8 cellular contexts compared by ENCODE assay signal in the genomic region with DNA sequence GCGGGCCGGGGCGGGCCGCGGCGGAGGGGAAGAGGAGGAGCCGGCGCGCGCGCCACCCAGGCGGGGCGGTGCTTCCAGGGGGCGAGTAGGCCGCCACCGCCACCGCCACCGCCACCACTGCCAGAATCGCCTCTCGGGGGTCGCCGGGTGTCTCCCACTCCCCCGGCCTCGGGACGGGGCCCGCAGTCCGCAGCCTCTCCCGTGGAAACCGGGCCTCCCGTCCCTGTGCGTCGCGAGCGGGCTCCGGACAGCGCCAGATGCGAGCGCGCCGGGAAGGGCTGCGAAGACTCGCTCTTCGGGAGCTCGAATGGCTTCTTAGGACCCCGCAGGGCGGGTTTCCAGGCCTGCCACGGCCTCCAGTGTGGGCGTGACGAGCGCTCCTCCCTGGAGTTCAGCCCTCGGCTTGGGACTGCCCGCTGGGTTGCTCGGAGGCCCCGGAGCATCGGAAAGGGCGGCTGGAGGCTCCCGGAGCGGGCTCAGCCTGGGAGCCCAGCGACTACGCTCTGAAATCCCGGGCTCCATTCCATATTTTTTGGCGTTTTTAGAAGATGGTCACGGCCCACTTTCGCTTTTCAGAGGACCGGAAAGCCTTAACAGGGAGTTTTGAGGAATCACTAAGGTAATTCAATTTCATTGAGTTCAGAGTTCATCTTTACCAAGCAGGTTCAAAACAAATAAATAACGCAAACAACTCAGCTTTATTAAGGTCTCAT. TPM values are rescaled to one million over a fixed set of nuclear protein-coding genes. Genes with fewer than 3 reads are reported as not detected.
DNase-seq lines count a peak whose midpoint lies in the region; ATAC-seq and TF ChIP-seq lines count a peak whose summit lies in the region.

No MANE protein-coding gene starts in this region.

- H3K27ac ChIP-seq in DOHH2 (ENCODE audit: low read depth, low read length): peak overlapping the region; percentile 27; the same call in 1 of the 2 replicates
- H3K27ac ChIP-seq in KOPT-K1 (ENCODE audit: low read depth, low read length, poor library complexity, severe bottlenecking): peak overlapping the region; percentile 76
- peak overlapping the region; percentile 94 for H3K27ac ChIP-seq in fibroblast of lung (ENCODE audit: insufficient read depth, low read length)

- H3K4me3 Mint-ChIP-seq in activated T-helper 17 cell treated with anti-CD3 and anti-CD28 coated beads, Interleukin-2, amount 50 U/mL, for 72 hours: peak overlapping the region; percentile 97
- H3K4me3 Mint-ChIP-seq in naive B cell: peak overlapping the region; percentile 81 to 95 (median 92)
- peak overlapping the region; percentile 89 for H3K4me3 Mint-ChIP-seq in stimulated activated memory B cell treated with anti-CD40 and anti-IgM and Interleukin-4, amounts not matched to agents 10 μg/mL and 1 μg/mL and 100 μg/mL, for 72 hours

- H3K4me1 ChIP-seq in DOHH2 (ENCODE audit: control insufficient read depth, low read length) (peaks cover 23% of the 10 kb centered on the region), fibroblast of lung (ENCODE audit: control insufficient read depth, extremely low read depth, insufficient read depth, low read length) (no peaks in the 10 kb centered on the region)

- H3K79me2 ChIP-seq in DOHH2 (ENCODE audit: control insufficient read depth, low read length) (peaks cover 23% of the 10 kb centered on the region), fibroblast of lung (ENCODE audit: control insufficient read depth, insufficient read depth, low read length) (peaks cover 33% of the 10 kb centered on the region)

- H3K9me3 ChIP-seq in DOHH2 (ENCODE audit: control insufficient read depth, insufficient read depth, low read length) (no peaks in the 10 kb centered on the region), KOPT-K1 (ENCODE audit: insufficient read depth, low read length, poor library complexity, severe bottlenecking) (peaks cover 11% of the 10 kb centered on the region), fibroblast of lung (ENCODE audit: control insufficient read depth, insufficient read depth, low read depth, low read length) (no peaks in the 10 kb centered on the region)

- H3K9ac ChIP-seq in fibroblast of lung (ENCODE audit: insufficient read depth, low read length): peak overlapping the region; percentile 97

- no peaks in the 10 kb centered on the region for H3K27me3 Mint-ChIP-seq in activated T-helper 17 cell treated with anti-CD3 and anti-CD28 coated beads, Interleukin-2, amount 50 U/mL, for 72 hours
- H3K27me3 Mint-ChIP-seq in naive B cell: no peaks in the 10 kb centered on the region
- H3K27me3 Mint-ChIP-seq in stimulated activated memory B cell treated with anti-CD40 and anti-IgM and Interleukin-4, amounts not matched to agents 10 μg/mL and 1 μg/mL and 100 μg/mL, for 72 hours: no peaks in the 10 kb centered on the region

- H3K4me1 Mint-ChIP-seq in activated T-helper 17 cell treated with anti-CD3 and anti-CD28 coated beads, Interleukin-2, amount 50 U/mL, for 72 hours: peaks cover 19% of the 10 kb centered on the region
- peaks cover 19 to 35% (median 30%) of the 10 kb centered on the region in 3 donors for H3K4me1 Mint-ChIP-seq in naive B cell
- peaks cover 34% of the 10 kb centered on the region for H3K4me1 Mint-ChIP-seq in stimulated activated memory B cell treated with anti-CD40 and anti-IgM and Interleukin-4, amounts not matched to agents 10 μg/mL and 1 μg/mL and 100 μg/mL, for 72 hours

- no peaks in the 10 kb centered on the region for H4K20me1 ChIP-seq in DOHH2 (ENCODE audit: control insufficient read depth, insufficient read depth, low read depth, low read length)
- H4K20me1 ChIP-seq in fibroblast of lung (ENCODE audit: control insufficient read depth, extremely low read depth, insufficient read depth, low read length): no peaks in the 10 kb centered on the region

- H3K36me3 ChIP-seq in DOHH2 (ENCODE audit: control insufficient read depth, low read length) (peaks cover 7% of the 10 kb centered on the region), KOPT-K1 (ENCODE audit: insufficient read depth, low read length) (peaks cover 3% of the 10 kb centered on the region), fibroblast of lung (ENCODE audit: control insufficient read depth, insufficient read depth, low read length) (peaks cover 3% of the 10 kb centered on the region)

- H3K27ac Mint-ChIP-seq in activated T-helper 17 cell treated with anti-CD3 and anti-CD28 coated beads, Interleukin-2, amount 50 U/mL, for 72 hours: peak overlapping the region; percentile 81
- H3K27ac Mint-ChIP-seq in naive B cell: peak overlapping the region; percentile 57 to 91 (median 76)
- peak overlapping the region; percentile 86 for H3K27ac Mint-ChIP-seq in stimulated activated memory B cell treated with anti-CD40 and anti-IgM and Interleukin-4, amounts not matched to agents 10 μg/mL and 1 μg/mL and 100 μg/mL, for 72 hours

- no peaks in the 10 kb centered on the region for H3K27me3 ChIP-seq in DOHH2 (ENCODE audit: control insufficient read depth, low read length)
- no peaks in the 10 kb centered on the region for H3K27me3 ChIP-seq in fibroblast of lung (ENCODE audit: control insufficient read depth, insufficient read depth, low read length)

- TF ChIP-seq CTCF in DOHH2 (IDR thresholded peaks at IDR 0.05; ENCODE audit: low read depth, low read length, poor library complexity, severe bottlenecking) (no peak), fibroblast of lung (conservative IDR thresholded peaks at IDR 0.05 in 1 of 2, IDR thresholded peaks at IDR 0.05 in 1 of 2; ENCODE audit: low read depth in 1 of 2, low read length in 2 of 2) (no peak)

- H3F3A ChIP-seq in DOHH2 (ENCODE audit: control insufficient read depth, insufficient read depth): peaks cover 4% of the 10 kb centered on the region

- H3K4me3 ChIP-seq in DOHH2 (ENCODE audit: low read length) (peak overlapping the region; percentile 86), fibroblast of lung (replicated peaks in 1 of 4; ENCODE audit: control extremely low read depth in 1 of 4, insufficient read depth in 1 of 4, low read depth in 3 of 4, low read length in 4 of 4) (peak overlapping the region; percentile 77 to 97 (median 92))

- no peaks in the 10 kb centered on the region for H3K9me2 ChIP-seq in DOHH2 (replicated peaks; ENCODE audit: control insufficient read depth, low read length)

- DNase-seq in RKO (ENCODE audit: low spot score) (peak; percentile 97), fibroblast of lung (ENCODE audit: low read depth in 2 of 2) (peak; percentile 99), naive B cell (peak; percentile 85)

- H3K4me2 ChIP-seq in DOHH2 (ENCODE audit: low read length) (peak overlapping the region; percentile 99), fibroblast of lung (ENCODE audit: extremely low read depth, insufficient read depth, low read length) (peak overlapping the region; percentile 59)

- ATAC-seq in GM21825 (IDR thresholded peaks at IDR 0.05; ENCODE audit: unreplicated experiment): peak; percentile 86
- ATAC-seq in activated T-helper 17 cell treated with anti-CD3 and anti-CD28 coated beads, Interleukin-2, amount 50 U/mL, for 72 hours (replicated peaks): peak; percentile 84
- peak; percentile 92 to 94 for ATAC-seq in naive B cell (ENCODE audit: low read depth in 2 of 2)
- ATAC-seq in stimulated activated memory B cell treated with anti-CD40 and anti-IgM and Interleukin-4, amounts not matched to agents 10 μg/mL and 1 μg/mL and 100 μg/mL, for 72 hours: peak; percentile 96

- peaks cover 39% of the 10 kb centered on the region for H3K36me3 Mint-ChIP-seq in activated T-helper 17 cell treated with anti-CD3 and anti-CD28 coated beads, Interleukin-2, amount 50 U/mL, for 72 hours (ENCODE audit: low read depth)
- H3K36me3 Mint-ChIP-seq in naive B cell: no peaks in the 10 kb centered on the region
- peaks cover 6% of the 10 kb centered on the region for H3K36me3 Mint-ChIP-seq in stimulated activated memory B cell treated with anti-CD40 and anti-IgM and Interleukin-4, amounts not matched to agents 10 μg/mL and 1 μg/mL and 100 μg/mL, for 72 hours

- H3K9me3 Mint-ChIP-seq in activated T-helper 17 cell treated with anti-CD3 and anti-CD28 coated beads, Interleukin-2, amount 50 U/mL, for 72 hours: peaks cover 4% of the 10 kb centered on the region
- H3K9me3 Mint-ChIP-seq in naive B cell: peaks cover 0 to 5% (median 0%) of the 10 kb centered on the region in 7 donors
- no peaks in the 10 kb centered on the region for H3K9me3 Mint-ChIP-seq in stimulated activated memory B cell treated with anti-CD40 and anti-IgM and Interleukin-4, amounts not matched to agents 10 μg/mL and 1 μg/mL and 100 μg/mL, for 72 hours

- H2AFZ ChIP-seq in fibroblast of lung (ENCODE audit: low read length): peak overlapping the region; percentile 90

RNA-seq across cellular contexts. Expression of a gene that starts 0.4 kb away (rescaled TPM):
- total RNA-seq in activated T-helper 17 cell treated with anti-CD3 and anti-CD28 coated beads, Interleukin-2, amount 50 U/mL, for 72 hours: 100 to 1,000 TPM in 1 of 2 donors, 10 to 100 TPM in 1; 94.8 to 140 TPM
- total RNA-seq in fibroblast of lung: 42.6 and 43.3 TPM in 2 replicates
- 54.1 and 61.8 TPM in 2 replicates for polyA plus RNA-seq in fibroblast of lung
- polyA plus RNA-seq in fibroblast of lung (2012): 44.2 and 54.7 TPM in 2 replicates
- 42.8 and 193 TPM in 2 replicates for polyA minus RNA-seq in fibroblast of lung (ENCODE audit: low replicate concordance)
- polyA plus RNA-seq in naive B cell (ENCODE audit: low read depth in 6 of 6): 10 to 100 TPM; 18.9 to 47.1 (median 38.2) TPM

RNA-seq across cellular contexts. Expression of a gene that starts 47.8 kb away (rescaled TPM):
- total RNA-seq in activated T-helper 17 cell treated with anti-CD3 and anti-CD28 coated beads, Interleukin-2, amount 50 U/mL, for 72 hours: 100 to 1,000 TPM in 1 of 2 donors, 10 to 100 TPM in 1; 95.4 to 269 TPM
- 3.6 and 9.0 TPM in 2 replicates for total RNA-seq in fibroblast of lung
- polyA plus RNA-seq in fibroblast of lung: 1.4 and 1.5 TPM in 2 replicates
- 1.1 and 1.5 TPM in 2 replicates for polyA plus RNA-seq in fibroblast of lung (2012)
- 0.43 and 0.82 TPM in 2 replicates for polyA minus RNA-seq in fibroblast of lung (ENCODE audit: low replicate concordance)
- 10 to 100 TPM; 11.8 to 43.0 (median 30.1) TPM for polyA plus RNA-seq in naive B cell (ENCODE audit: low read depth in 6 of 6)

RNA-seq across cellular contexts. Expression of a gene that starts 54.9 kb away (rescaled TPM):
- total RNA-seq in activated T-helper 17 cell treated with anti-CD3 and anti-CD28 coated beads, Interleukin-2, amount 50 U/mL, for 72 hours: 10 to 100 TPM; 63.8 to 72.3 TPM
- 48.0 and 52.0 TPM in 2 replicates for total RNA-seq in fibroblast of lung
- polyA plus RNA-seq in fibroblast of lung: 31.9 and 38.0 TPM in 2 replicates
- 30.4 and 32.1 TPM in 2 replicates for polyA plus RNA-seq in fibroblast of lung (2012)
- 5.5 and 16.9 TPM in 2 replicates for polyA minus RNA-seq in fibroblast of lung (ENCODE audit: low replicate concordance)
- 10 to 100 TPM; 36.6 to 89.8 (median 71.6) TPM for polyA plus RNA-seq in naive B cell (ENCODE audit: low read depth in 6 of 6)

Comparison
In these comparisons a context has a peak if more than half of its experiments do, and no peak if none do; other contexts are left out.
1. Peak in every context shown above with its lines: DNase-seq, ATAC-seq, H3K4me3 ChIP-seq and H3K27ac ChIP-seq.
2. H3K27ac ChIP-seq: peak in every context shown above with its lines; median percentile 94 in fibroblast of lung; 76 in KOPT-K1; 27 in DOHH2.